8 cellular contexts compared by ENCODE assay signal in the genomic region with DNA sequence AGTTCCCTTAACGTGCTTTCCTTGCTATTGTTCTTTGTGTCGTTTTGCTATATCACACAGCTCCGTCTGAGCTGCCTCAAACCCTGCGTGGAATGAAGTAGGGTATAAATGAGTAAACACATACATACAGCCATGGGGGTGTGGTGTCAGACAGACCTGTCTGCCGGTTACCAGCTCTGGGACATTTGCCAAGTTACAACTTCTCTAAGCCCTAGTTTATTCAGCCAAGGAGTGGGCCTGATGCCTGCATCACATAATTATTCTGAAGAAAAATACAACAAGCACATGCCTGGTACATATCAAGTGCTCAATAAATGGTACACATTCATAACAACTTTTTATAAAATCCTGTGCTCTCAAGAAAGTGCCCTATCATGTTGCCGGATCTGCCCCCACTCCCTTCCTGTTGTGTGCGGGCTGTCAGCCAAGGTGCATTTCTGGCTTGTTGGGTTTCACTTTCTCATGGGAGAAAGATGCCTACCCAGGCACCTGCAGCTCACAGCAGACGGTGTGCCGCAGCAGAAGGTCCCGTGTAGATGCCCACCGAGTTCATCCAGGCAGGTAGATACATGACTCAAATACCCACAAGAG. TPM values are rescaled to one million over a fixed set of nuclear protein-coding genes. Genes with fewer than 3 reads are reported as not detected.
DNase-seq lines count a peak whose midpoint lies in the region; ATAC-seq and TF ChIP-seq lines count a peak whose summit lies in the region.

No MANE protein-coding gene starts in this region.

- H3K27ac ChIP-seq in gastroesophageal sphincter: no peak overlapping the region

- H3K4me3 ChIP-seq in gastroesophageal sphincter: no peak overlapping the region

- peak; percentile 21 for TF ChIP-seq POLR2A in GM18526 (IDR thresholded peaks at IDR 0.05; ENCODE audit: extremely low read depth, insufficient read length)
- no peak for TF ChIP-seq POLR2A in gastroesophageal sphincter (IDR thresholded peaks at IDR 0.05)

- 46 to 49% methylated on average over 9 to 11 of the region's 11 CpGs for WGBS in gastroesophageal sphincter (ENCODE audit: low coverage in 1 of 2), 2 donors

- TF ChIP-seq CTCF in gastroesophageal sphincter (IDR thresholded peaks at IDR 0.05): no peak

- ATAC-seq in HG02938 (IDR thresholded peaks at IDR 0.05; ENCODE audit: unreplicated experiment) (peak; percentile 62), left lobe of liver (peak; percentile 23), gastroesophageal sphincter (no peak)
- peak; percentile 83 for ATAC-seq in stimulated activated naive CD8-positive, alpha-beta T cell treated with anti-CD3 and anti-CD28 coated beads, Interleukin-15, Interleukin-2, amounts not matched to agents 100 U/mL and 50 U/mL, for 24 hours

- DNase-seq in NCI-H510A treated with DMSO at 0.1 percent for 48 hours (lab: John Stamatoyannopoulos, UW): peak; percentile 86
- DNase-seq in activated T-cell treated with anti-CD3 and anti-CD28 coated beads for 4 hours: peak; percentile 53
- peak; percentile 58 for DNase-seq in left lobe of liver (ENCODE audit: low spot score)
- DNase-seq in stimulated activated naive CD8-positive, alpha-beta T cell treated with anti-CD3 and anti-CD28 coated beads, Interleukin-15, Interleukin-2, amounts not matched to agents 100 U/mL and 50 U/mL, for 24 hours: peak; percentile 56
- no peak for DNase-seq in NCI-H1048 (lab: John Stamatoyannopoulos, UW)

- no peaks in the 10 kb centered on the region for H3K9me3 ChIP-seq in gastroesophageal sphincter

- no peaks in the 10 kb centered on the region for H3K36me3 ChIP-seq in gastroesophageal sphincter

- no peaks in the 10 kb centered on the region for H3K4me1 ChIP-seq in gastroesophageal sphincter

- no peak for TF ChIP-seq EP300 in gastroesophageal sphincter (IDR thresholded peaks at IDR 0.05)

- no peaks in the 10 kb centered on the region for H3K27me3 ChIP-seq in gastroesophageal sphincter

RNA-seq across cellular contexts. Expression of a gene that starts 30.5 kb away (rescaled TPM):
- total RNA-seq in left lobe of liver (32.7 TPM), gastroesophageal sphincter (under 1 TPM in 3 of 4 donors, not detected in 1; 0.08 to 0.94 (median 0.77) TPM)

Comparison
In these comparisons a context has a peak if more than half of its experiments do, and no peak if none do; other contexts are left out.
1. RNA of a gene that starts 30.5 kb away (total RNA-seq): 32.7 TPM in left lobe of liver (single experiment); 0.08 to 0.94 TPM in gastroesophageal sphincter; every median in the first group is over 10 times any median in the second.